In the genomic region with DNA sequence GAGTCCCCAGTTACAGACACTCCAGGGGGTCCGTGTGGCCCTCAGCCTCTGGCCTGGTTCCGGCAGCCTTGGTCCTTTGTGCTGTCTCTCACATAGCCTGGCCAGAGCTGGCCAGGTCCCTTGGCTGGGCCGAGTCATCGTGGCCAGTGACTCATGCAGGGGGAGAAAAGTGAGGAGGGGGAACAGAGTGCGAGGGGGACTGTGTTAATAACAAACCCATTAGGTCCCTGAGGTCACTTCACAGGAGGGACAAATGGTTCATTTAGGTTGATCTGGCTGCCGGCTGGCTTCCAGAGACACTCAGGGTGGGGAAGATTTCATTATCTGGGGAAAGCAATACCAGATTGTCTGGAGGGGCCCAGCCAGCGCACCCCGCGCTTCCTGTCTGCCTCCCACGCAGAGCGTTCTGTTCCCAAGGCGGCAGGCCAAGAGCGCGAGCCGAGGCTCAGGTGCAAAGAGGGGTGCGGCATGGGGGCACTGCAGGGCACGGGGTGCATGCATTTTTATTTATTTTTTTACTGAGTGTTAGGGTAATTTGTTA, we compare ENCODE assay signal across 9 cellular contexts.
A peak's percentile ranks its signal among the peaks of the same experiment; 100 is the strongest.
DNase-seq lines count a peak whose midpoint lies in the region; ATAC-seq, FAIRE-seq and TF ChIP-seq lines count a peak whose summit lies in the region.
"Had no signal": no experiment of that assay in that cellular context is flagged by ENCODE, and none has a peak within 500 bp of the region (broad histone marks: within the 10 kb centered on the region; RNA-seq: fewer than 3 reads in every experiment).

No MANE protein-coding gene starts in this region.

- peak; percentile 93 for FAIRE-seq in RCC 7860 (lab: Jason Lieb, UNC)

- H2AFZ ChIP-seq in neural progenitor cell (replicated peaks): no peak overlapping the region

- no peak for TF ChIP-seq CTCF in BE2C (IDR thresholded peaks at IDR 0.05; ENCODE audit: low read depth, low read length)
- no peak for TF ChIP-seq CTCF in neural progenitor cell (IDR thresholded peaks at IDR 0.05)

- H3K27me3 ChIP-seq in BE2C: no peaks in the 10 kb centered on the region
- H3K27me3 ChIP-seq in neural progenitor cell: no peaks in the 10 kb centered on the region

- H3K27me3 Mint-ChIP-seq in neural progenitor cell (ENCODE audit: insufficient read depth, low read depth): peaks cover 5% of the 10 kb centered on the region

- H3K36me3 ChIP-seq in BE2C (no peaks in the 10 kb centered on the region), neural progenitor cell (no peaks in the 10 kb centered on the region)

- H3F3A ChIP-seq in neural progenitor cell (ENCODE audit: low read depth): no peaks in the 10 kb centered on the region

- H3K9me3 Mint-ChIP-seq in neural progenitor cell: no peaks in the 10 kb centered on the region

- peak overlapping the region; percentile 74 for H3K27ac Mint-ChIP-seq in neural progenitor cell

- H3K27ac ChIP-seq in neural progenitor cell: no peak overlapping the region

- no peak overlapping the region for H3K4me3 Mint-ChIP-seq in neural progenitor cell

- DNase-seq in BE2C: peak; percentile 58
- DNase-seq in RCC 7860 (ENCODE audit: low spot score): peak; percentile 81
- DNase-seq in dermis blood vessel endothelial cell: peak; percentile 46
- no peak for DNase-seq in neural progenitor cell (ENCODE audit: low spot score)
- DNase-seq in SKM-1 treated with dmso at 0.1 percent for 144 hours (lab: John Stamatoyannopoulos, UW; ENCODE audit: unreplicated experiment): no peak
- no peak for DNase-seq in NCI-H2196 treated with DMSO at 0.1 percent for 48 hours (lab: John Stamatoyannopoulos, UW; ENCODE audit: unreplicated experiment)
- DNase-seq in Kasumi-1 (lab: John Stamatoyannopoulos, UW): no peak
- DNase-seq: effector CD4-positive, alpha-beta T cell had no signal

- no peak for ATAC-seq in HG03108 (IDR thresholded peaks at IDR 0.05; ENCODE audit: unreplicated experiment)

- peaks cover 42% of the 10 kb centered on the region for H3K4me1 Mint-ChIP-seq in neural progenitor cell

- H3K9me3 ChIP-seq in BE2C: no peaks in the 10 kb centered on the region
- H3K9me3 ChIP-seq in neural progenitor cell (ENCODE audit: low read depth): no peaks in the 10 kb centered on the region

- H3K9ac ChIP-seq in neural progenitor cell: no peak overlapping the region

- H3K4me2 ChIP-seq in neural progenitor cell: no peak overlapping the region

- H3K79me2 ChIP-seq in neural progenitor cell (ENCODE audit: low read depth): no peaks in the 10 kb centered on the region

- H3K36me3 Mint-ChIP-seq in neural progenitor cell: no peaks in the 10 kb centered on the region

- H3K4me3 ChIP-seq in BE2C (ENCODE audit: low read depth, low read length): no peak overlapping the region
- H3K4me3 ChIP-seq in neural progenitor cell: no peak overlapping the region

- H3K4me1 ChIP-seq in BE2C: peaks cover 30% of the 10 kb centered on the region
- peaks cover 14% of the 10 kb centered on the region for H3K4me1 ChIP-seq in neural progenitor cell

- H4K20me1 ChIP-seq in neural progenitor cell (ENCODE audit: low read depth): no peaks in the 10 kb centered on the region

Comparison
In these comparisons a context has a peak if more than half of its experiments do, and no peak if none do; other contexts are left out.
1. DNase-seq: peak in BE2C (single experiment), RCC 7860 (single experiment) and dermis blood vessel endothelial cell (single experiment); none in neural progenitor cell (single experiment), SKM-1 treated with dmso at 0.1 percent for 144 hours (single experiment), NCI-H2196 treated with DMSO at 0.1 percent for 48 hours (single experiment) and Kasumi-1 (0 of 2).